Comparison of ENCODE assay signal across 21 cellular contexts in genomic region chr10:4205113-4205512, GRCh38.
"Had no signal": no experiment of that assay in that cellular context is flagged by ENCODE, and none has a peak within 500 bp of the region (broad histone marks: within the 10 kb centered on the region; RNA-seq: fewer than 3 reads in every experiment).

No MANE protein-coding gene starts in this region.

- H3K27ac ChIP-seq: SJCRH30 had no signal

- H3K4me3 ChIP-seq: SJCRH30 had no signal

- DNase-seq: IMR-90, Karpas-422, KG1, MM.1S, NCI-H1092 treated with DMSO at 0.1 percent for 48 hours, NCI-H1436, NCI-H187, NCI-H2029, NCI-H2081 treated with DMSO at 0.1 percent for 48 hours, NCI-H2171, NCI-H226, NCI-H446, NCI-H510A, NCI-H524 treated with DMSO at 0.1 percent for 48 hours, NCI-H69, NCI-H774, SHP77 treated with DMSO at 0.1 percent for 48 hours had no signal

- H3K36me3 ChIP-seq: SJCRH30 had no signal

- H3K4me1 ChIP-seq: SJCRH30 had no signal

- ATAC-seq: HepG2, Right ventricle myocardium inferior, SK-N-SH treated with all-trans-retinoic acid at 6 μM for 48 hours had no signal

- FAIRE-seq: HepG2 had no signal

- H3K9me3 ChIP-seq: SJCRH30 had no signal

- H3K27me3 ChIP-seq: SJCRH30 had no signal
